Comparison of ENCODE assay signal across 20 cellular contexts in the genomic region with DNA sequence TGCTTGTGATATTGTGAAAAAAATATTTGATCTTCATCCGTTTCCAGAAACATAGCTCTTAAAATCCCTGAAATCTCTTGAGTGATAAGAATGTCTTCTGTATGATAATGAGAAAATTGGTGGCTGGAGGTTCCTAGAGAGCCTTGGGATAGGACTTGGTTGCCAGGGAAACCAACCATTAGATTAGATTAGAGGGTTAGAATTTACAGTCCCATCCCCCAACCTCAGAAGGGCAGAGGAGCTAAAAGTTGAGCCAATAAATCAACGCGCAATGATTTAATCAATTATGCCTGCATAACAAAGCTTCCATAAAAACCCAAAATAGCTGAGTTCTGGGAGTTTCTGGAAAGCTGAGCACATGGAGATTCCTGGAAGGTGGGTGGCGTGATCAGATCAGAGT.
"Had no signal": no experiment of that assay in that cellular context is flagged by ENCODE, and none has a peak within 500 bp of the region (broad histone marks: within the 10 kb centered on the region; RNA-seq: fewer than 3 reads in every experiment).

No MANE protein-coding gene starts in this region.

- DNase-seq: effector CD4-positive, alpha-beta T cell; foreskin melanocyte; head of caudate nucleus; kidney; left cardiac atrium; left ventricle myocardium superior; mesenchymal stem cell; naive thymus-derived CD4-positive, alpha-beta T cell; nephron progenitor cell; right cardiac atrium; stimulated activated CD4-positive, alpha-beta T cell treated with anti-CD3 and anti-CD28 coated beads, Interleukin-4, amount 100 ng/mL, for 24 hours; tibial artery; upper lobe of left lung; uterus had no signal

- ATAC-seq: left cardiac atrium; left ventricle myocardium superior; naive thymus-derived CD4-positive, alpha-beta T cell; right cardiac atrium; stimulated activated memory B cell treated with anti-CD40 and anti-IgM and Interleukin-4, amounts not matched to agents 10 μg/mL and 1 μg/mL and 100 μg/mL, for 72 hours had no signal

- H3K36me3 ChIP-seq: uterus had no signal

- H3K4me3 ChIP-seq: coronary artery, hepatocyte, lung, tibial artery, upper lobe of left lung, uterus had no signal

- H3K27me3 ChIP-seq: hepatocyte, neutrophil, tibial artery, upper lobe of left lung, uterus had no signal

- H3K4me3 Mint-ChIP-seq: naive thymus-derived CD4-positive, alpha-beta T cell; nephron progenitor cell; stimulated activated memory B cell treated with anti-CD40 and anti-IgM and Interleukin-4, amounts not matched to agents 10 μg/mL and 1 μg/mL and 100 μg/mL, for 72 hours; stimulated activated naive CD8-positive, alpha-beta T cell treated with anti-CD3 and anti-CD28 coated beads, Interleukin-15, Interleukin-2, amounts not matched to agents 100 ng/mL and 50 ng/mL, for 24 hours had no signal

- H3K27ac Mint-ChIP-seq: nephron progenitor cell; stimulated activated memory B cell treated with anti-CD40 and anti-IgM and Interleukin-4, amounts not matched to agents 10 μg/mL and 1 μg/mL and 100 μg/mL, for 72 hours; stimulated activated naive CD8-positive, alpha-beta T cell treated with anti-CD3 and anti-CD28 coated beads, Interleukin-15, Interleukin-2, amounts not matched to agents 100 ng/mL and 50 ng/mL, for 24 hours had no signal

- H3K27ac ChIP-seq: coronary artery, hepatocyte, tibial artery, upper lobe of left lung, uterus had no signal

- H3K9me3 Mint-ChIP-seq: naive thymus-derived CD4-positive, alpha-beta T cell; nephron progenitor cell; stimulated activated memory B cell treated with anti-CD40 and anti-IgM and Interleukin-4, amounts not matched to agents 10 μg/mL and 1 μg/mL and 100 μg/mL, for 72 hours; stimulated activated naive CD8-positive, alpha-beta T cell treated with anti-CD3 and anti-CD28 coated beads, Interleukin-15, Interleukin-2, amounts not matched to agents 100 ng/mL and 50 ng/mL, for 24 hours had no signal

- H3K4me2 ChIP-seq: hepatocyte had no signal

- H3K27me3 Mint-ChIP-seq: naive thymus-derived CD4-positive, alpha-beta T cell; stimulated activated memory B cell treated with anti-CD40 and anti-IgM and Interleukin-4, amounts not matched to agents 10 μg/mL and 1 μg/mL and 100 μg/mL, for 72 hours; stimulated activated naive CD8-positive, alpha-beta T cell treated with anti-CD3 and anti-CD28 coated beads, Interleukin-15, Interleukin-2, amounts not matched to agents 100 ng/mL and 50 ng/mL, for 24 hours had no signal
